In genomic region chr5:179313849-179314521, GRCh38 we compare ENCODE assay signal across 10 cellular contexts. TPM values are rescaled to one million over a fixed set of nuclear protein-coding genes. Genes with fewer than 3 reads are reported as not detected.
DNase-seq lines count a peak whose midpoint lies in the region; ATAC-seq and TF ChIP-seq lines count a peak whose summit lies in the region.
"Had no signal": no experiment of that assay in that cellular context is flagged by ENCODE, and none has a peak within 500 bp of the region (broad histone marks: within the 10 kb centered on the region; RNA-seq: fewer than 3 reads in every experiment).

No MANE protein-coding gene starts in this region.

- H2AFZ ChIP-seq in smooth muscle cell (ENCODE audit: low read depth) = no peak overlapping the region

- WGBS in body of pancreas, 2 donors = 75 to 77% methylated on average over 19 to 30 of the region's 31 CpGs
- WGBS in stomach, 5 donors = 65 to 79% (median 76%) methylated on average over 18 to 31 of the region's 31 CpGs
- WGBS in smooth muscle cell (ENCODE audit: low lambda C conversion rate) = 90% methylated on average over 31 of the region's 31 CpGs

- no peaks in the 10 kb centered on the region for H3K9me3 ChIP-seq in body of pancreas
- peaks cover 0 to 6% (median 0%) of the 10 kb centered on the region in 4 donors for H3K9me3 ChIP-seq in stomach
- H3K9me3 ChIP-seq in smooth muscle cell (replicated peaks; ENCODE audit: low read depth) = no peaks in the 10 kb centered on the region

- H3K4me1 ChIP-seq in body of pancreas (no peaks in the 10 kb centered on the region), stomach (peaks cover 4 to 11% (median 10%) of the 10 kb centered on the region in 4 donors), smooth muscle cell (ENCODE audit: low read depth) (no peaks in the 10 kb centered on the region)

- H3K27ac ChIP-seq in body of pancreas (peak overlapping the region in 1 of 4 donors; percentile 40), stomach (peak overlapping the region in 4 of 5 donors; percentile 40 to 74 (median 56)), smooth muscle cell (ENCODE audit: low read depth) (no peak overlapping the region)

- ATAC-seq in body of pancreas (peak; percentile 72), HG03469 (IDR thresholded peaks at IDR 0.05; ENCODE audit: unreplicated experiment) (no peak)

- TF ChIP-seq EP300 in stomach (IDR thresholded peaks at IDR 0.05) = no peak

- H3K9ac ChIP-seq in smooth muscle cell (ENCODE audit: low read depth) = no peak overlapping the region

- H3K27me3 ChIP-seq in body of pancreas (no peaks in the 10 kb centered on the region), stomach (no peaks in the 10 kb centered on the region), smooth muscle cell (ENCODE audit: low read depth) (no peaks in the 10 kb centered on the region)

- TF ChIP-seq CTCF in body of pancreas (IDR thresholded peaks at IDR 0.05) = no peak
- no peak for TF ChIP-seq CTCF in stomach (IDR thresholded peaks at IDR 0.05)
- no peak for TF ChIP-seq CTCF in smooth muscle cell (IDR thresholded peaks at IDR 0.05; ENCODE audit: borderline replicate concordance, insufficient read depth, poor library complexity, severe bottlenecking)

- no peaks in the 10 kb centered on the region for H3K36me3 ChIP-seq in body of pancreas (replicated peaks in 1 of 2; ENCODE audit: insufficient read depth in 1 of 2, low read depth in 2 of 2)
- H3K36me3 ChIP-seq in stomach = no peaks in the 10 kb centered on the region
- no peaks in the 10 kb centered on the region for H3K36me3 ChIP-seq in smooth muscle cell (ENCODE audit: low read depth)

- intact Hi-C loops in body of pancreas (cut with DNase I) (no loop called here), stomach (cut with DNase I; ENCODE audit: low total_unique reads) (no loop called here)

- H3K4me3 ChIP-seq in body of pancreas (no peak overlapping the region), stomach (no peak overlapping the region), smooth muscle cell (no peak overlapping the region)

- H3F3A ChIP-seq in smooth muscle cell (ENCODE audit: low read depth) = no peaks in the 10 kb centered on the region

- H3K4me2 ChIP-seq in smooth muscle cell = no peak overlapping the region

- no peaks in the 10 kb centered on the region for H4K20me1 ChIP-seq in smooth muscle cell (ENCODE audit: low read depth)

- no peaks in the 10 kb centered on the region for H3K79me2 ChIP-seq in smooth muscle cell (ENCODE audit: low read depth)

- TF ChIP-seq POLR2A in body of pancreas (IDR thresholded peaks at IDR 0.05) (no peak), stomach (IDR thresholded peaks at IDR 0.05) (no peak)

- DNase-seq in GM04504 (ENCODE audit: low read depth) = peak; percentile 96
- peak; percentile 35 to 61 (median 59) for DNase-seq in body of pancreas
- peak; percentile 5 for DNase-seq in inferior parietal cortex (ENCODE audit: extremely low spot score)
- DNase-seq in stomach = peak; percentile 32
- no peak for DNase-seq in smooth muscle cell (lab: John Stamatoyannopoulos, UW; ENCODE audit: unreplicated experiment)
- no peak for DNase-seq in SKM-1 treated with dmso at 0.1 percent for 144 hours (lab: John Stamatoyannopoulos, UW; ENCODE audit: unreplicated experiment)
- no peak for DNase-seq in NCI-H69 (lab: John Stamatoyannopoulos, UW)
- DNase-seq: activated naive CD4-positive, alpha-beta T cell treated with anti-CD3 and anti-CD28 coated beads for 36 hours; T-helper 2 cell had no signal

RNA-seq across cellular contexts. Expression of gene ADAMTS2, which starts 31.3 kb away (rescaled TPM):
- total RNA-seq in body of pancreas = 10 to 100 TPM in 1 of 2 donors, 1 to 10 TPM in 1; 9.1 to 19.1 TPM
- 10 to 100 TPM in 4 of 5 donors, 1 to 10 TPM in 1; 4.1 to 41.5 (median 31.4) TPM for total RNA-seq in stomach
- polyA plus RNA-seq in stomach = 1 to 10 TPM; 1.8 to 6.2 (median 3.5) TPM
- total RNA-seq in smooth muscle cell = 22.8 and 32.0 TPM in 2 replicates
- polyA plus RNA-seq in smooth muscle cell = 25.3 and 37.5 TPM in 2 replicates
- total RNA-seq: activated naive CD4-positive, alpha-beta T cell treated with anti-CD3 and anti-CD28 coated beads for 36 hours had no signal

Comparison
In these comparisons a context has a peak if more than half of its experiments do, and no peak if none do; other contexts are left out.
1. DNase-seq: peak in GM04504 (single experiment), body of pancreas (4 of 4), inferior parietal cortex (single experiment) and stomach (single experiment); none in smooth muscle cell (single experiment), SKM-1 treated with dmso at 0.1 percent for 144 hours (single experiment) and NCI-H69 (single experiment).